ENCODE assay signal across 6 cellular contexts in the genomic region with DNA sequence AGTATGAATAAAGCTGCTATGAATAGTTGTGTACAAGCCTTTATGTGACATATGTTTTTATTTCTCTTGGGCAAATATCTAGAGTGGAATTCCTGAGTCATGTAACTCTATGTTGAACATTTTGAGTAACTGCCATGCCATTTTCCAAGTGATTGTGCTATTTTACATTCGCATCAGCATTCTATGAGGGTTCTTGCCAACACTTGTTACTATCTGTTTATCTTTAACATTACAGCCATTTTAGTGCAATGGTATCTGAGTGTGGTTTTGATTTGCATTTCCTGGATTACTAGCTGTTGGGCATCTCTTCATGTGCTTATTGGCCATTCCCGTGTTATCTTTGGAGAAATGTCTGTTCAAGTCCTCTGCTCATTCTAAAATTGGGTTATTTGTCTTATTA. TPM values are rescaled to one million over a fixed set of nuclear protein-coding genes. Genes with fewer than 3 reads are reported as not detected.
"Had no signal": no experiment of that assay in that cellular context is flagged by ENCODE, and none has a peak within 500 bp of the region (broad histone marks: within the 10 kb centered on the region; RNA-seq: fewer than 3 reads in every experiment).

No MANE protein-coding gene starts in this region.

- H3K4me3 Mint-ChIP-seq: GM23338, IgD-negative memory B cell had no signal

- H3K27ac Mint-ChIP-seq: GM23338, IgD-negative memory B cell had no signal

- H3K4me2 ChIP-seq: GM23338 had no signal

- H3K9me3 ChIP-seq: HAP-1 had no signal

- H3K4me3 ChIP-seq: GM23338, HAP-1 had no signal

- ATAC-seq: GM23338, HCT116 had no signal

- DNase-seq: H7, KBM-7 had no signal

- H3K36me3 Mint-ChIP-seq: IgD-negative memory B cell had no signal

- H3K36me3 ChIP-seq: HAP-1 had no signal

- H2AFZ ChIP-seq: GM23338 had no signal

RNA-seq across cellular contexts. Expression of a gene that starts 19.1 kb away (rescaled TPM):
- polyA plus RNA-seq: IgD-negative memory B cell had no signal
